8 cellular contexts compared by ENCODE assay signal in the genomic region with DNA sequence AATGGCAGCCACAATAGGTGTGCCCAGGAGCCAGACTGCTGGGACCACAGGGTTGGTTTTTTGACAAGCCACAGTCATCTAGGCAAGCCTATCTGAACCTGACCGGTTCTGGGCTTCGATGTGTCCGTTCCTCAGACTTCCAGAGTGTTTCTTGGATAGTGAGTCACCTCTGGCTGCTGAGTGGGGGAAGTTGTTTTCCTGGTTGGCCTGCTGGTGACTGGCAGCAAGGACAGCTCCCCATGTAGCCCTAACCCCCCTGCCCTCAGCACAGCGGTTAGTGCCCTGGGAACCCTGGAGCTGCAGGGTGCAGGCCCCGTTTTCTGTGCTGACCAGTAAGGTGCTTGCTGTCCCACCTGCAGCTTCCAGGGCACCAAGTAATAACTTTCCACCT.
DNase-seq lines count a peak whose midpoint lies in the region; TF ChIP-seq lines count a peak whose summit lies in the region.

No MANE protein-coding gene starts in this region.

- peaks cover 7% of the 10 kb centered on the region for H4K20me1 ChIP-seq in mammary epithelial cell (ENCODE audit: insufficient read depth, low read length)

- peaks cover 15% of the 10 kb centered on the region for H3K4me1 Mint-ChIP-seq in osteocyte (ENCODE audit: unreplicated experiment)

- H3K9me3 Mint-ChIP-seq in osteocyte (ENCODE audit: unreplicated experiment) = no peaks in the 10 kb centered on the region

- dilution Hi-C loops in mammary epithelial cell (cut with HindIII; ENCODE audit: low sequenced_read_pairs) = loop anchor here (5.0 kb wide), 2 partner anchors 43 to 67 kb away; a partner anchor contains a TSS

- H3K4me1 ChIP-seq in HUES48 (ENCODE audit: control insufficient read depth, insufficient read depth, low read length) (peaks cover 9% of the 10 kb centered on the region; the same call in 1 of the 2 replicates), mammary epithelial cell (ENCODE audit: insufficient read depth, low read length) (peaks cover 35% of the 10 kb centered on the region)

- H3K79me2 ChIP-seq in mammary epithelial cell (ENCODE audit: insufficient read depth, low read length) = peaks cover 8% of the 10 kb centered on the region

- WGBS in mammary epithelial cell (ENCODE audit: low coverage, missing lambda C conversion rate) = 7% methylated on average over 2 of the region's 5 CpGs

- H3K27ac Mint-ChIP-seq in osteocyte (ENCODE audit: unreplicated experiment) = no peak overlapping the region

- intact Hi-C loops in mammary epithelial cell (cut with micrococcal nuclease) = loop anchor here (2.0 to 5.0 kb wide), 3 partner anchors 52 to 138 kb away; no protein-coding TSS in a partner anchor

- CTCF ChIA-PET in mammary epithelial cell (lab: Charles Lee; ENCODE audit: low non-redundant PET) = no interaction called here

- H3K9ac ChIP-seq in HUES48 (ENCODE audit: low read depth, low read length) (no peak overlapping the region), mammary epithelial cell (ENCODE audit: insufficient read depth, low read length) (peak overlapping the region; percentile 2)

- peak; percentile 77 for DNase-seq in AG08395 (ENCODE audit: low spot score)
- peak; percentile 79 for DNase-seq in mammary epithelial cell
- DNase-seq in kidney epithelial cell (ENCODE audit: low read depth) = peak; percentile 45
- no peak for DNase-seq in stimulated activated CD4-positive, alpha-beta T cell treated with anti-CD3 and anti-CD28 coated beads, Interleukin-12 subunit alpha, Interleukin-12 subunit beta, amount 100 ng/mL, for 4 hours
- no peak for DNase-seq in superior temporal gyrus (ENCODE audit: extremely low spot score)
- DNase-seq in NCI-H446 (lab: John Stamatoyannopoulos, UW) = no peak
- no peak for DNase-seq in osteocyte (ENCODE audit: extremely low spot score, unreplicated experiment)

- TF ChIP-seq CTCF in mammary epithelial cell (conservative IDR thresholded peaks at IDR 0.05 in 1 of 2, IDR thresholded peaks at IDR 0.05 in 1 of 2; ENCODE audit: extremely low read depth in 1 of 2, insufficient read depth in 1 of 2, low read depth in 1 of 2, low read length in 2 of 2) (peak in 1 of 2 donors; percentile 32), kidney epithelial cell (IDR thresholded peaks at IDR 0.05; ENCODE audit: insufficient read depth, low read length, poor library complexity, severe bottlenecking) (peak; percentile 23), osteocyte (IDR thresholded peaks at IDR 0.05) (no peak)

- no peaks in the 10 kb centered on the region for H3K27me3 ChIP-seq in HUES48 (ENCODE audit: control insufficient read depth, insufficient read depth, low read length)
- no peaks in the 10 kb centered on the region for H3K27me3 ChIP-seq in mammary epithelial cell (ENCODE audit: insufficient read depth, low read length)
- H3K27me3 ChIP-seq in kidney epithelial cell (ENCODE audit: control insufficient read depth, insufficient read depth, low read length) = no peaks in the 10 kb centered on the region

- H3K9me3 ChIP-seq in HUES48 (ENCODE audit: control insufficient read depth, insufficient read depth, low read length) (no peaks in the 10 kb centered on the region), mammary epithelial cell (replicated peaks; ENCODE audit: insufficient read depth, low read length) (no peaks in the 10 kb centered on the region)

- H3K4me3 ChIP-seq in HUES48 (ENCODE audit: low read depth, low read length) = no peak overlapping the region
- H3K4me3 ChIP-seq in mammary epithelial cell (replicated peaks in 1 of 3; ENCODE audit: insufficient read depth in 1 of 3, low read depth in 2 of 3, low read length in 3 of 3) = no peak overlapping the region
- H3K4me3 ChIP-seq in kidney epithelial cell (ENCODE audit: low read depth, low read length) = no peak overlapping the region

- no peaks in the 10 kb centered on the region for H3K27me3 Mint-ChIP-seq in osteocyte (ENCODE audit: unreplicated experiment)

- H3K36me3 Mint-ChIP-seq in osteocyte (ENCODE audit: unreplicated experiment) = peaks cover 31% of the 10 kb centered on the region

- peaks cover 67% of the 10 kb centered on the region for H3K36me3 ChIP-seq in HUES48 (ENCODE audit: control insufficient read depth, insufficient read depth, low read length)
- peaks cover 31% of the 10 kb centered on the region for H3K36me3 ChIP-seq in mammary epithelial cell (ENCODE audit: insufficient read depth, low read length)
- peaks cover 1% of the 10 kb centered on the region for H3K36me3 ChIP-seq in kidney epithelial cell (ENCODE audit: control insufficient read depth, insufficient read depth, low read length)

- H3K27ac ChIP-seq in HUES48 (ENCODE audit: low read depth, low read length) (peak overlapping the region; percentile 61), mammary epithelial cell (ENCODE audit: insufficient read depth, low read depth, low read length) (no peak overlapping the region)

- no peak overlapping the region for H2AFZ ChIP-seq in mammary epithelial cell (ENCODE audit: low read depth, low read length)

- no peak overlapping the region for H3K4me3 Mint-ChIP-seq in osteocyte (ENCODE audit: unreplicated experiment)

- no peak overlapping the region for H3K4me2 ChIP-seq in mammary epithelial cell (ENCODE audit: insufficient read depth, low read depth, low read length)

- BruUV-seq in mammary epithelial cell (replicated peaks; lab: Mats Ljungman, UMichigan) = no TSS peak

- in situ Hi-C loops in mammary epithelial cell (cut with MboI; ENCODE audit: low sequenced_read_pairs in 2 of 2) = loop anchor here in 1 of 2 donors (25.0 kb wide), 1 partner anchor 172 kb away; a partner anchor contains a TSS

Comparison
In these comparisons a context has a peak if more than half of its experiments do, and no peak if none do; other contexts are left out.
1. DNase-seq: peak in AG08395 (single experiment), mammary epithelial cell (single experiment) and kidney epithelial cell (single experiment); none in stimulated activated CD4-positive, alpha-beta T cell treated with anti-CD3 and anti-CD28 coated beads, Interleukin-12 subunit alpha, Interleukin-12 subunit beta, amount 100 ng/mL, for 4 hours (single experiment), superior temporal gyrus (single experiment), NCI-H446 (0 of 2) and osteocyte (single experiment).